ENCODE assay signal across 9 cellular contexts in the genomic region with DNA sequence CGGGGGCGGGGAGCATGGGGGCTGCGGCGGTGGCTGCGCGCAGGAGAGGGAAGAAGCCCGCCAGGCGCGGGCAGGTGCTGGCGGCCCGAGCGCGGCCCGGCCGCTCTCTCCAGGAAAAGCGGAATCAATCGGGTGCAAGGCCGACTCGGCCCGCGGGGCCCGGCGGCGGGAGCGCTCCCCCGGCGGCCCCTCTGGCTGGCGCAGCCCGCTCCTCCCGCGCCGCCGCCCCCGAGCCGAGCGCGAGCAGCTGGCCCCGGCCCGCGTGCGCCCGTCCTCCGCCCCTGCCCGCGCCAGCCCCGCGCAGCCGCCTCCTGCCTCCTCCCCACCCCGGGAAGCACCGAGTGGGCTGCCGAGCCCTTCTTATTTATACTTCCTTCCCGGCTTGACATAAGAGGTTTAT. TPM values are rescaled to one million over a fixed set of nuclear protein-coding genes. Genes with fewer than 3 reads are reported as not detected.
A peak's percentile ranks its signal among the peaks of the same experiment; 100 is the strongest.
DNase-seq lines count a peak whose midpoint lies in the region; ATAC-seq, FAIRE-seq and TF ChIP-seq lines count a peak whose summit lies in the region.
"Had no signal": no experiment of that assay in that cellular context is flagged by ENCODE, and none has a peak within 500 bp of the region (broad histone marks: within the 10 kb centered on the region; RNA-seq: fewer than 3 reads in every experiment).

A gene with protein sequence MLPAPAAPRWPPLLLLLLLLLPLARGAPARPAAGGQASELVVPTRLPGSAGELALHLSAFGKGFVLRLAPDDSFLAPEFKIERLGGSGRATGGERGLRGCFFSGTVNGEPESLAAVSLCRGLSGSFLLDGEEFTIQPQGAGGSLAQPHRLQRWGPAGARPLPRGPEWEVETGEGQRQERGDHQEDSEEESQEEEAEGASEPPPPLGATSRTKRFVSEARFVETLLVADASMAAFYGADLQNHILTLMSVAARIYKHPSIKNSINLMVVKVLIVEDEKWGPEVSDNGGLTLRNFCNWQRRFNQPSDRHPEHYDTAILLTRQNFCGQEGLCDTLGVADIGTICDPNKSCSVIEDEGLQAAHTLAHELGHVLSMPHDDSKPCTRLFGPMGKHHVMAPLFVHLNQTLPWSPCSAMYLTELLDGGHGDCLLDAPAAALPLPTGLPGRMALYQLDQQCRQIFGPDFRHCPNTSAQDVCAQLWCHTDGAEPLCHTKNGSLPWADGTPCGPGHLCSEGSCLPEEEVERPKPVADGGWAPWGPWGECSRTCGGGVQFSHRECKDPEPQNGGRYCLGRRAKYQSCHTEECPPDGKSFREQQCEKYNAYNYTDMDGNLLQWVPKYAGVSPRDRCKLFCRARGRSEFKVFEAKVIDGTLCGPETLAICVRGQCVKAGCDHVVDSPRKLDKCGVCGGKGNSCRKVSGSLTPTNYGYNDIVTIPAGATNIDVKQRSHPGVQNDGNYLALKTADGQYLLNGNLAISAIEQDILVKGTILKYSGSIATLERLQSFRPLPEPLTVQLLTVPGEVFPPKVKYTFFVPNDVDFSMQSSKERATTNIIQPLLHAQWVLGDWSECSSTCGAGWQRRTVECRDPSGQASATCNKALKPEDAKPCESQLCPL (minus strand): TSS at position 339 of the 400 bp plus-strand sequence. CDS start 323 bp downstream, at position 16.

- TF ChIP-seq CTCF in HepG2 (CRISPR knock-in tag; IDR thresholded peaks at IDR 0.05) (no peak), right lobe of liver (IDR thresholded peaks at IDR 0.05) (no peak), chondrocyte (IDR thresholded peaks at IDR 0.05) (no peak)

- H3K9me3 Mint-ChIP-seq in chondrocyte (ENCODE audit: low read depth): no peaks in the 10 kb centered on the region

- H3K4me3 Mint-ChIP-seq in chondrocyte (ENCODE audit: unreplicated experiment): peak within 1 kb of the TSS; percentile 67

- peaks cover 2% of the 10 kb centered on the region for H3K36me3 Mint-ChIP-seq in chondrocyte (ENCODE audit: low read depth)

- H3K9me3 ChIP-seq in HepG2 (ENCODE audit: low read length) (no peaks in the 10 kb centered on the region), right lobe of liver (no peaks in the 10 kb centered on the region), muscle layer of colon (ENCODE audit: low read length) (no peaks in the 10 kb centered on the region)

- H3K4me3 ChIP-seq in HepG2 (replicated peaks in 1 of 3; ENCODE audit: insufficient read depth in 1 of 3, low read depth in 2 of 3, low read length in 3 of 3): peak within 1 kb of the TSS in 1 of 3 experiments; percentile 10; a peak in 1 of 6 replicates
- H3K4me3 ChIP-seq in right lobe of liver: peak within 1 kb of the TSS in 1 of 3 donors; percentile 27
- peak within 1 kb of the TSS; percentile 79 to 81 for H3K4me3 ChIP-seq in muscle layer of colon (ENCODE audit: low read depth in 1 of 2, low read length in 2 of 2)

- no peaks in the 10 kb centered on the region for H3K4me1 ChIP-seq in HepG2 (ENCODE audit: insufficient read depth, low read length)
- peaks cover 0 to 12% (median 2%) of the 10 kb centered on the region in 4 donors for H3K4me1 ChIP-seq in right lobe of liver
- H3K4me1 ChIP-seq in muscle layer of colon (ENCODE audit: insufficient read depth, low read length): peaks cover 19% of the 10 kb centered on the region
- H3K4me1 ChIP-seq: parathyroid adenoma had no signal

- H3K27ac Mint-ChIP-seq in chondrocyte (ENCODE audit: unreplicated experiment): peak within 1 kb of the TSS; percentile 2

- no peak within 1 kb of the TSS for H3K9ac ChIP-seq in HepG2 (ENCODE audit: insufficient read depth, low read depth, low read length)
- H3K9ac ChIP-seq in muscle layer of colon (ENCODE audit: low read length): peak within 1 kb of the TSS; percentile 61
- H3K9ac ChIP-seq: parathyroid adenoma had no signal

- POLR2A ChIA-PET in HepG2 (lab: Yijun Ruan, JAX): no interaction called here

- no TSS peak for BruUV-seq in HepG2 (replicated peaks; lab: Mats Ljungman, UMichigan)

- DNase-seq in HepG2 (ENCODE audit: low spot score) (no peak), right lobe of liver (no peak), chondrocyte (ENCODE audit: low spot score) (no peak), NCI-H2196 treated with DMSO at 0.1 percent for 48 hours (lab: John Stamatoyannopoulos, UW; ENCODE audit: unreplicated experiment) (no peak)
- DNase-seq in activated CD4-positive, alpha-beta T cell treated with anti-CD3 and anti-CD28 coated beads for 4 hours: no peak
- DNase-seq in activated naive CD4-positive, alpha-beta T cell treated with Interleukin-2 at 50 U/mL for 16 hours: no peak

- CTCF ChIA-PET in HepG2 (lab: Yijun Ruan, JAX; ENCODE audit: low intra/inter-chr PET ratio, low total read pairs): no interaction called here

- FAIRE-seq in HepG2 (lab: Jason Lieb, UNC): no peak

- intact Hi-C loops in HepG2 (cut with micrococcal nuclease; ENCODE audit: unreplicated experiment) (no loop called here), right lobe of liver (cut with DNase I) (loop anchor here in 1 of 2 donors (5.0 to 10.0 kb wide), 2 partner anchors 213 to 434 kb away; no protein-coding TSS in a partner anchor)

- H3K27ac ChIP-seq in HepG2 (ENCODE audit: extremely low read length, insufficient read depth, low read length): no peak within 1 kb of the TSS
- H3K27ac ChIP-seq in right lobe of liver: no peak within 1 kb of the TSS
- peak within 1 kb of the TSS; percentile 82 for H3K27ac ChIP-seq in muscle layer of colon (ENCODE audit: low read depth, low read length)
- H3K27ac ChIP-seq: parathyroid adenoma had no signal

- no peaks in the 10 kb centered on the region for H3K79me2 ChIP-seq in HepG2 (ENCODE audit: insufficient read depth, low read length)
- H3K79me2 ChIP-seq: parathyroid adenoma had no signal

- in situ Hi-C loops in HepG2 (cut with HindIII; ENCODE audit: extremely low pct_ligation_motif_present, low pct_unique_long_range_greater_than_20kb): no loop called here

- TF ChIP-seq EP300 in HepG2 (IDR thresholded peaks at IDR 0.05; ENCODE audit: low read depth in 2 of 2, low read length in 2 of 2): no peak
- TF ChIP-seq EP300 in HepG2 (CRISPR knock-in tag; IDR thresholded peaks at IDR 0.05; ENCODE audit: borderline replicate concordance): no peak

- no peak for TF ChIP-seq POLR2A in HepG2 (IDR thresholded peaks at IDR 0.05; ENCODE audit: insufficient read depth in 1 of 2, low read depth in 2 of 2, low read length in 2 of 2)
- TF ChIP-seq POLR2A in right lobe of liver (IDR thresholded peaks at IDR 0.05): no peak

- 9% methylated on average over 16 of the region's 52 CpGs for WGBS in HepG2 (ENCODE audit: low lambda C conversion rate)
- WGBS in right lobe of liver (ENCODE audit: insufficient coverage, low coverage, low lambda C conversion rate, missing lambda C conversion rate): 0% methylated on average over 10 of the region's 52 CpGs

- TF ChIP-seq RAD21 in HepG2 (CRISPR knock-in tag; IDR thresholded peaks at IDR 0.05): no peak

- no peaks in the 10 kb centered on the region for H4K20me1 ChIP-seq in HepG2 (ENCODE audit: insufficient read depth, low read length)

- no peak within 1 kb of the TSS for H2AFZ ChIP-seq in HepG2 (ENCODE audit: low read length)
- H2AFZ ChIP-seq: parathyroid adenoma had no signal

- peak within 1 kb of the TSS; percentile 7; the same call in 1 of the 2 replicates for H3K4me2 ChIP-seq in HepG2 (ENCODE audit: low read depth, low read length)

- H3K36me3 ChIP-seq in HepG2 (replicated peaks in 1 of 2; ENCODE audit: control insufficient read depth in 1 of 2, insufficient read depth in 2 of 2, low read length in 2 of 2) (no peaks in the 10 kb centered on the region), right lobe of liver (no peaks in the 10 kb centered on the region), muscle layer of colon (ENCODE audit: insufficient read depth, low read length) (no peaks in the 10 kb centered on the region)

- ATAC-seq in HepG2 (peak; percentile 11; the same call in 2 of the 3 replicates), right lobe of liver (no peak), GM18867 (IDR thresholded peaks at IDR 0.05; ENCODE audit: unreplicated experiment) (no peak)

- peaks cover 19% of the 10 kb centered on the region for H3K4me1 Mint-ChIP-seq in chondrocyte (ENCODE audit: low read depth)

- peaks cover 8 to 65% of the 10 kb centered on the region in 2 experiments; a peak in 4 of 5 replicates for H3K27me3 ChIP-seq in HepG2 (ENCODE audit: control insufficient read depth in 1 of 2, insufficient read depth in 2 of 2, low read length in 2 of 2)
- H3K27me3 ChIP-seq in right lobe of liver: peaks cover 6 to 13% of the 10 kb centered on the region in 2 donors
- H3K27me3 ChIP-seq in muscle layer of colon (ENCODE audit: control insufficient read depth in 1 of 2, insufficient read depth in 2 of 2, low read length in 2 of 2): peaks cover 0 to 7% of the 10 kb centered on the region in 2 donors

- H3K27me3 Mint-ChIP-seq in chondrocyte (ENCODE audit: low read depth): peaks cover 58% of the 10 kb centered on the region

TF ChIP-seq in HepG2, 621 proteins besides CTCF, POLR2A, EP300 and RAD21 (continues in another document):
- TF ChIP-seq NFYB (CRISPR knock-in tag; IDR thresholded peaks at IDR 0.05): no peak
- no peak for TF ChIP-seq NCOA5 (CRISPR knock-in tag; IDR thresholded peaks at IDR 0.05)
- no peak for TF ChIP-seq PHB2 (IDR thresholded peaks at IDR 0.05; ENCODE audit: partially characterized antibody)
- TF ChIP-seq KDM6A (CRISPR knock-in tag; IDR thresholded peaks at IDR 0.05; ENCODE audit: low read depth): no peak

RNA-seq across cellular contexts. Expression of the gene that starts here (rescaled TPM):
- total RNA-seq in HepG2 (2016; rRNA removed; fragmentation: Illumina TruSeq; extraction: Trizol) (not detected in 2 replicates), right lobe of liver (under 1 TPM in 1 of 6 experiments, not detected in 5; 0.11 TPM), chondrocyte (0.77 to 1.0 TPM (median 1.0 TPM) in 3 replicates)
- total RNA-seq in HepG2 (2016; cell fraction: cytosol; rRNA removed; fragmentation: Illumina TruSeq; extraction: Trizol; ENCODE audit: low read depth): not detected in 2 replicates
- total RNA-seq in HepG2 (2016; cell fraction: insoluble cytoplasmic fraction; rRNA removed; fragmentation: Illumina TruSeq; extraction: Trizol): not detected in 2 replicates
- not detected in 2 replicates for total RNA-seq in HepG2 (2016; cell fraction: membrane; rRNA removed; fragmentation: Illumina TruSeq; extraction: Trizol)
- total RNA-seq in HepG2 (2016; cell fraction: nucleus; rRNA removed; fragmentation: Illumina TruSeq; extraction: Trizol): not detected in 2 replicates
- polyA plus RNA-seq in HepG2 (2011; rRNA removed): not detected in 2 replicates
- not detected in 2 replicates for polyA plus RNA-seq in HepG2 (2011; cell fraction: cytosol; rRNA removed)
- polyA plus RNA-seq in HepG2 (2011; cell fraction: nucleus; rRNA removed): not detected in 2 replicates
- polyA plus RNA-seq in HepG2 (2012): not detected in 2 replicates
- polyA plus RNA-seq in HepG2 (2016; cell fraction: cytosol; fragmentation: Illumina TruSeq; extraction: Trizol; ENCODE audit: low read depth): not detected in 2 replicates
- not detected in 2 replicates for polyA plus RNA-seq in HepG2 (2016; cell fraction: insoluble cytoplasmic fraction; fragmentation: Illumina TruSeq; extraction: Trizol; ENCODE audit: low read depth)
- not detected in 2 replicates for polyA plus RNA-seq in HepG2 (2016; cell fraction: membrane; fragmentation: Illumina TruSeq; extraction: Trizol; ENCODE audit: low read depth)
- polyA plus RNA-seq in HepG2 (2016; cell fraction: nucleus; fragmentation: Illumina TruSeq; extraction: Trizol; ENCODE audit: insufficient read depth, low read depth): not detected in 2 replicates
- not detected in 2 replicates for polyA minus RNA-seq in HepG2 (2011; rRNA and poly(A)+ RNA removed; ENCODE audit: low replicate concordance)
- polyA minus RNA-seq in HepG2 (2011; cell fraction: cytosol; rRNA and poly(A)+ RNA removed): not detected in 2 replicates
- polyA minus RNA-seq in HepG2 (2011; cell fraction: nucleus; rRNA and poly(A)+ RNA removed): not detected in 2 replicates

Comparison
In these comparisons a context has a peak if more than half of its experiments do, and no peak if none do; other contexts are left out.
1. Peak in ATAC-seq and H3K4me2 ChIP-seq in HepG2; RNA of the gene not detected or under 1 TPM.